8 cellular contexts compared by ENCODE assay signal in genomic region chr7:116786791-116787443, GRCh38.
DNase-seq lines count a peak whose midpoint lies in the region; TF ChIP-seq lines count a peak whose summit lies in the region.

No MANE protein-coding gene starts in this region.

- no peak overlapping the region for H4K8ac ChIP-seq in H9 (replicated peaks; ENCODE audit: insufficient read length, low read depth, low read length)
- H4K8ac ChIP-seq in neuronal stem cell (ENCODE audit: low read depth, low read length), result no peak overlapping the region

- H3T11ph ChIP-seq in H9 (ENCODE audit: low read length), result no peak overlapping the region

- no peak overlapping the region for H4K5ac ChIP-seq in H9 (ENCODE audit: insufficient read length, low read depth, low read length)

- no CpG with 5 or more reads among the region's 2 CpGs for WGBS in H9 (ENCODE audit: extremely low coverage, insufficient read length, low lambda C conversion rate)
- WGBS in neuronal stem cell (ENCODE audit: extremely low coverage in 2 of 2, insufficient read length in 2 of 2, insufficient replicate concordance in 1 of 2), 2 donors, result no CpG with 5 or more reads among the region's 2 CpGs

- H2BK5ac ChIP-seq in H9 (ENCODE audit: insufficient read length, low read length) (no peak overlapping the region), neuronal stem cell (ENCODE audit: low read length) (no peak overlapping the region)

- no peaks in the 10 kb centered on the region for H4K20me1 ChIP-seq in H9 (ENCODE audit: control insufficient read depth, insufficient read depth, insufficient read length)

- no peak overlapping the region for H3K4me2 ChIP-seq in H9 (ENCODE audit: insufficient read depth, insufficient read length, low read length)
- no peak overlapping the region for H3K4me2 ChIP-seq in neuronal stem cell (ENCODE audit: insufficient read depth, low read length, poor library complexity, severe bottlenecking)

- no peak overlapping the region for H2BK20ac ChIP-seq in H9 (ENCODE audit: low read depth, low read length, poor library complexity, severe bottlenecking)

- no peak overlapping the region for H3K27ac ChIP-seq in H9 (ENCODE audit: insufficient read length, low read depth, low read length)
- H3K27ac ChIP-seq in neuronal stem cell (replicated peaks; ENCODE audit: low read length), result no peak overlapping the region

- no peaks in the 10 kb centered on the region for H3K9me3 Mint-ChIP-seq in H9

- H2BK120ac ChIP-seq in H9 (ENCODE audit: low read depth, low read length, poor library complexity, severe bottlenecking), result no peak overlapping the region
- H2BK120ac ChIP-seq in neuronal stem cell (ENCODE audit: low read depth, low read length), result no peak overlapping the region

- no peaks in the 10 kb centered on the region for H3K79me2 ChIP-seq in H9 (ENCODE audit: insufficient read depth, low read length)

- H2AK5ac ChIP-seq in H9 (ENCODE audit: insufficient read length, low read length) (no peak overlapping the region), neuronal stem cell (ENCODE audit: low read depth, low read length) (no peak overlapping the region)

- no peak overlapping the region for H3K4me3 ChIP-seq in LNCaP clone FGC (ENCODE audit: low read depth, low read length)
- H3K4me3 ChIP-seq in cardiac fibroblast (replicated peaks in 1 of 2; ENCODE audit: low read depth in 2 of 2, low read length in 2 of 2), result no peak overlapping the region
- H3K4me3 ChIP-seq in neuronal stem cell (ENCODE audit: low read length in 2 of 2), result no peak overlapping the region

- H3K36me3 ChIP-seq in neuronal stem cell (replicated peaks in 1 of 2; ENCODE audit: control insufficient read depth in 2 of 2, insufficient read depth in 2 of 2, low read length in 2 of 2), result no peaks in the 10 kb centered on the region

- H3K4me1 ChIP-seq in H9 (ENCODE audit: insufficient read depth, low read length) (peaks cover 6% of the 10 kb centered on the region; the same call in 1 of the 2 replicates), neuronal stem cell (ENCODE audit: control insufficient read depth in 2 of 2, insufficient read depth in 1 of 2, low read depth in 1 of 2, low read length in 2 of 2) (peaks cover 5 to 7% of the 10 kb centered on the region in 2 donors)

- H3K36me3 Mint-ChIP-seq in H9 (ENCODE audit: insufficient read depth in 1 of 3, low read depth in 3 of 3), result no peaks in the 10 kb centered on the region

- peak; percentile 9 for DNase-seq in stimulated activated naive CD4-positive, alpha-beta T cell treated with Interleukin-2 at 50 U/mL for 16 hours (lab: John Stamatoyannopoulos, UW)
- DNase-seq in stimulated activated naive CD4-positive, alpha-beta T cell (lab: John Stamatoyannopoulos, UW), result no peak
- no peak for DNase-seq in H9
- DNase-seq in LNCaP clone FGC (ENCODE audit: low read depth), result no peak
- DNase-seq in cardiac fibroblast (ENCODE audit: low read depth in 2 of 2), result peak; percentile 39 to 71
- peak; percentile 6 for DNase-seq in neuronal stem cell (ENCODE audit: low spot score)
- no peak for DNase-seq in NCI-H1105 (lab: John Stamatoyannopoulos, UW)
- no peak for DNase-seq in cortex of kidney (lab: John Stamatoyannopoulos, UW)

- H3K4ac ChIP-seq in H9 (ENCODE audit: low read depth, low read length), result no peak overlapping the region
- no peak overlapping the region for H3K4ac ChIP-seq in neuronal stem cell (ENCODE audit: low read length)

- no peak overlapping the region for H3K14ac ChIP-seq in H9 (ENCODE audit: insufficient read depth, low read length)
- H3K14ac ChIP-seq in neuronal stem cell (ENCODE audit: low read length), result no peak overlapping the region

- H3K9ac ChIP-seq in H9 (ENCODE audit: extremely low read depth, insufficient read length, low read length) (no peak overlapping the region), neuronal stem cell (ENCODE audit: low read depth, low read length, poor library complexity) (no peak overlapping the region)

- H4K91ac ChIP-seq in H9 (ENCODE audit: insufficient read length, low read depth, low read length) (no peak overlapping the region), neuronal stem cell (ENCODE audit: low read depth, low read length, poor library complexity) (no peak overlapping the region)

- H3K9me3 ChIP-seq in H9 (ENCODE audit: control insufficient read depth, low read depth, low read length), result no peaks in the 10 kb centered on the region
- H3K9me3 ChIP-seq in neuronal stem cell (replicated peaks in 1 of 2; ENCODE audit: control insufficient read depth in 2 of 2, insufficient read depth in 1 of 2, low read depth in 1 of 2, low read length in 2 of 2), result no peaks in the 10 kb centered on the region

- no peaks in the 10 kb centered on the region for H3K27me3 ChIP-seq in H9 (ENCODE audit: insufficient read depth, low read length)
- H3K27me3 ChIP-seq in neuronal stem cell (ENCODE audit: control insufficient read depth in 3 of 3, insufficient read depth in 3 of 3, low read depth in 1 of 3, low read length in 3 of 3), result no peaks in the 10 kb centered on the region

- H3K18ac ChIP-seq in H9 (ENCODE audit: insufficient read length, low read depth, low read length) (no peak overlapping the region), neuronal stem cell (ENCODE audit: low read length) (no peak overlapping the region)

- H2AFZ ChIP-seq in H9 (ENCODE audit: low read length) (no peak overlapping the region), neuronal stem cell (ENCODE audit: low read length) (no peak overlapping the region)

- H3K4me3 Mint-ChIP-seq in H9, result no peak overlapping the region

- H3K79me1 ChIP-seq in H9 (ENCODE audit: insufficient read depth, low read depth, low read length, poor library complexity, severe bottlenecking) (no peaks in the 10 kb centered on the region), neuronal stem cell (ENCODE audit: low read depth, low read length) (no peaks in the 10 kb centered on the region)

- H2BK12ac ChIP-seq in H9 (ENCODE audit: insufficient read length, low read depth, low read length), result no peak overlapping the region
- no peak overlapping the region for H2BK12ac ChIP-seq in neuronal stem cell (ENCODE audit: low read length)

- H3K23me2 ChIP-seq in H9 (ENCODE audit: insufficient read length, low read depth, low read length, poor library complexity, severe bottlenecking), result no peaks in the 10 kb centered on the region

- H3K4me1 Mint-ChIP-seq in H9, result peaks cover 16% of the 10 kb centered on the region in 2 experiments

- no peak overlapping the region for H3K23ac ChIP-seq in H9 (ENCODE audit: insufficient read length, low read depth, low read length)
- H3K23ac ChIP-seq in neuronal stem cell (ENCODE audit: low read depth, low read length, poor library complexity), result no peak overlapping the region

- no peak overlapping the region for H3K27ac Mint-ChIP-seq in H9

- TF ChIP-seq CTCF in H9 (conservative IDR thresholded peaks at IDR 0.05) (peak; percentile 66), LNCaP clone FGC (IDR thresholded peaks at IDR 0.05; ENCODE audit: control insufficient read depth, extremely low read depth, insufficient read depth) (peak; percentile 27; the same call in 1 of the 2 replicates), cardiac fibroblast (IDR thresholded peaks at IDR 0.05; ENCODE audit: low read depth, low read length) (peak; percentile 54)

- H3K56ac ChIP-seq in H9 (ENCODE audit: insufficient read length, low read depth, low read length), result no peak overlapping the region

- no peaks in the 10 kb centered on the region for H3K27me3 Mint-ChIP-seq in H9 (ENCODE audit: low read depth)

- H2BK15ac ChIP-seq in H9 (ENCODE audit: low read depth, low read length) (no peak overlapping the region), neuronal stem cell (ENCODE audit: low read length) (no peak overlapping the region)

Comparison
In these comparisons a context has a peak if more than half of its experiments do, and no peak if none do; other contexts are left out.
1. DNase-seq: peak in stimulated activated naive CD4-positive, alpha-beta T cell treated with Interleukin-2 at 50 U/mL for 16 hours (single experiment), cardiac fibroblast (2 of 2) and neuronal stem cell (single experiment); none in stimulated activated naive CD4-positive, alpha-beta T cell (0 of 6), H9 (single experiment), LNCaP clone FGC (single experiment), NCI-H1105 (single experiment) and cortex of kidney (single experiment).
2. Peak in every context shown above with its lines, with median percentiles within 50 percentile points of each other: CTCF ChIP-seq.